8 cellular contexts compared by ENCODE assay signal in the genomic region with DNA sequence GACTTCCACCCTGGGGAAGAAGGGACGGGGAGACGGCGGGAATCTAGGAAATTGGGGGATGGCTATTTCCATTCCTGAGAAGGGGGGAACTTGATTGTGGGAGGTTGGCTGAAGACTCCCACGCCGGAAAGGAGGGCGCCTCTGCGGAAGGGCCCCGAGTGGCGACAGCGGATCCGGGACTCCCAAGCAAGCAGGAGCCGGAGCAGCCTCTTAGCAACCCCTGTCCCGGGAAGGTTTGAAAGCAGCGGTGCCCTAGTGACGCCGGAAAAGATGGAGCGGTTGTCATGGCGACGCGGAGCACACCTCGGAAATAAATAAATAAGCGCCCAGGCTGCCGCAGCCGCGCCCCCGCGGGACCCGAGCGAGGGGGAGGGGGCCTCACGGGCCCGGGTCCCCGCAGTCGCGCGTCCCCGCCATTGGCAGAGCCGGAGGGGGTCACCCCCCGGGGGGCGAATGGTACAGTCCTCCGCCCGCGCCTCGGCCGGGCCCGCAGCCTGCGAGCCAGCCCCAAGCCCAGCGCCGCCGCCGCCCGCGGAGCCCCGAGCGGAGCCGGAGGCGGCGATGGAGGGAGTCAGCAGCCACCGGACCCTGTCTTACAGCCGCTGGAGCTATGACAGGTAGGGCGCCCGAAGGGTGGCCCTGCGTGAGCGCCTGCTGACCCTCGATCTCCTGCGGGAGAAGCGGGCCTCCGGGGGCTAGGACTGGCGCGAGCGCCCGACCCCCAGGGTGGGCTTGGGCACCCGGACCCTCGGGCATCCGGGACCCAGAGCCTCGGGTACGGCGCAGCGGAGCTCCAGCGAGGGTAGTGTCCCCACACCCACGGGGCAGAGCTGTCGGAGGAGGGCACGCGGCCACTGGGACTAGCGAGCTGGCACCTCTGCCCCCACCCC. TPM values are rescaled to one million over a fixed set of nuclear protein-coding genes. Genes with fewer than 3 reads are reported as not detected.
A peak's percentile ranks its signal among the peaks of the same experiment; 100 is the strongest.
DNase-seq lines count a peak whose midpoint lies in the region; ATAC-seq and TF ChIP-seq lines count a peak whose summit lies in the region.

No MANE protein-coding gene starts in this region.

- H2AFZ ChIP-seq in Karpas-422 (ENCODE audit: low read length) = no peak overlapping the region

- peaks cover 3% of the 10 kb centered on the region for H3K27me3 ChIP-seq in muscle layer of duodenum (ENCODE audit: low read depth, low read length)
- no peaks in the 10 kb centered on the region for H3K27me3 ChIP-seq in Karpas-422 (ENCODE audit: low read length)

- H3K36me3 ChIP-seq in muscle layer of duodenum (ENCODE audit: control insufficient read depth in 1 of 2, insufficient read depth in 2 of 2, low read length in 2 of 2) (no peaks in the 10 kb centered on the region), Karpas-422 (ENCODE audit: insufficient read depth, low read length) (no peaks in the 10 kb centered on the region)

- peak overlapping the region; percentile 59 for H3K4me3 Mint-ChIP-seq in activated T-helper 17 cell treated with anti-CD3 and anti-CD28 coated beads, Interleukin-2, amount 50 U/mL, for 72 hours

- H3K4me2 ChIP-seq in Karpas-422 (ENCODE audit: low read depth, low read length, poor library complexity, severe bottlenecking) = no peak overlapping the region

- H3K27ac ChIP-seq in muscle layer of duodenum (ENCODE audit: low read length) = peak overlapping the region; percentile 73
- no peak overlapping the region for H3K27ac ChIP-seq in Karpas-422 (ENCODE audit: low read length)

- H3K4me1 Mint-ChIP-seq in activated T-helper 17 cell treated with anti-CD3 and anti-CD28 coated beads, Interleukin-2, amount 50 U/mL, for 72 hours = peaks cover 7% of the 10 kb centered on the region

- TF ChIP-seq CTCF in fibroblast of mammary gland (conservative IDR thresholded peaks at IDR 0.05; ENCODE audit: control insufficient read depth, insufficient read depth, low read depth, low read length) = no peak

- ATAC-seq in GM19395 (IDR thresholded peaks at IDR 0.05; ENCODE audit: unreplicated experiment) (peak; percentile 50), HG03565 (IDR thresholded peaks at IDR 0.05; ENCODE audit: unreplicated experiment) (no peak)
- ATAC-seq in activated T-helper 17 cell treated with anti-CD3 and anti-CD28 coated beads, Interleukin-2, amount 50 U/mL, for 72 hours (replicated peaks) = peak; percentile 73

- H3K4me1 ChIP-seq in muscle layer of duodenum (ENCODE audit: control insufficient read depth in 1 of 2, insufficient read depth in 2 of 2, low read length in 2 of 2) = peaks cover 0 to 12% of the 10 kb centered on the region in 2 donors
- no peaks in the 10 kb centered on the region for H3K4me1 ChIP-seq in Karpas-422 (ENCODE audit: low read length)

- no peaks in the 10 kb centered on the region for H3K9me2 ChIP-seq in Karpas-422 (replicated peaks; ENCODE audit: insufficient read depth, low read length)

- H3K9me3 ChIP-seq in muscle layer of duodenum (ENCODE audit: control insufficient read depth in 1 of 2, low read length in 2 of 2) = no peaks in the 10 kb centered on the region
- no peaks in the 10 kb centered on the region for H3K9me3 ChIP-seq in Karpas-422 (ENCODE audit: low read length)

- H3K27me3 Mint-ChIP-seq in activated T-helper 17 cell treated with anti-CD3 and anti-CD28 coated beads, Interleukin-2, amount 50 U/mL, for 72 hours = peaks cover 9% of the 10 kb centered on the region

- no peaks in the 10 kb centered on the region for H3K36me3 Mint-ChIP-seq in activated T-helper 17 cell treated with anti-CD3 and anti-CD28 coated beads, Interleukin-2, amount 50 U/mL, for 72 hours (ENCODE audit: low read depth)

- peak overlapping the region; percentile 76 for H3K27ac Mint-ChIP-seq in activated T-helper 17 cell treated with anti-CD3 and anti-CD28 coated beads, Interleukin-2, amount 50 U/mL, for 72 hours

- H3K79me2 ChIP-seq in Karpas-422 (ENCODE audit: low read length) = no peaks in the 10 kb centered on the region

- H4K20me1 ChIP-seq in Karpas-422 (ENCODE audit: insufficient read depth, low read depth, low read length) = no peaks in the 10 kb centered on the region

- H3K4me3 ChIP-seq in fibroblast of mammary gland (ENCODE audit: control insufficient read depth, low read depth, low read length) (peak overlapping the region; percentile 62), muscle layer of duodenum (ENCODE audit: low read depth in 1 of 2, low read length in 2 of 2) (peak overlapping the region; percentile 51 to 80), Karpas-422 (ENCODE audit: low read length) (no peak overlapping the region)

- peak; percentile 66 for DNase-seq in NCI-H526 treated with DMSO at 0.1 percent for 48 hours (lab: John Stamatoyannopoulos, UW)
- peak; percentile 70 for DNase-seq in fibroblast of mammary gland (ENCODE audit: low read depth)
- peak; percentile 34 to 41 for DNase-seq in stimulated activated CD8-positive, alpha-beta memory T cell treated with anti-CD3 and anti-CD28 coated beads, Interleukin-7, amount 100 ng/mL, for 1 hour (ENCODE audit: low read depth in 2 of 2)
- no peak for DNase-seq in Karpas-422

- no peak overlapping the region for H3K9ac ChIP-seq in Karpas-422 (ENCODE audit: low read length)

- H3K9me3 Mint-ChIP-seq in activated T-helper 17 cell treated with anti-CD3 and anti-CD28 coated beads, Interleukin-2, amount 50 U/mL, for 72 hours = no peaks in the 10 kb centered on the region

RNA-seq across cellular contexts. Expression of a gene that starts 31.9 kb away (rescaled TPM):
- total RNA-seq in activated T-helper 17 cell treated with anti-CD3 and anti-CD28 coated beads, Interleukin-2, amount 50 U/mL, for 72 hours = 100 to 1,000 TPM; 320 to 342 TPM
- total RNA-seq in Karpas-422 (2014; rRNA removed; shearing (Covaris generic); ENCODE audit: low replicate concordance) = 374 and 767 TPM in 2 replicates

RNA-seq across cellular contexts. Expression of a gene that starts 53.7 kb away (rescaled TPM):
- total RNA-seq in activated T-helper 17 cell treated with anti-CD3 and anti-CD28 coated beads, Interleukin-2, amount 50 U/mL, for 72 hours = not detected
- not detected in 2 replicates for total RNA-seq in Karpas-422 (2014; rRNA removed; shearing (Covaris generic); ENCODE audit: low replicate concordance)
